In genomic region chr16:88460496-88461169, GRCh38 we compare ENCODE assay signal across 2 cellular contexts.
TF ChIP-seq lines count a peak whose summit lies in the region.

No MANE protein-coding gene starts in this region.

TF ChIP-seq in HepG2, 621 proteins besides CTCF, POLR2A, EP300 and RAD21:
- TF ChIP-seq ZMYM3 (CRISPR knock-in tag; IDR thresholded peaks at IDR 0.05) (peak; percentile 19; the same call in 1 of the 2 replicates), ZNF451 (CRISPR knock-in tag; IDR thresholded peaks at IDR 0.05) (no peak), GABPA (IDR thresholded peaks at IDR 0.05; ENCODE audit: low read depth, low read length) (peak; percentile 3; the same call in 1 of the 2 replicates), GABPA (CRISPR knock-in tag; IDR thresholded peaks at IDR 0.05; ENCODE audit: low read depth) (no peak)

TF ChIP-seq in H1, 55 proteins besides CTCF, POLR2A, EP300 and RAD21:
- TF ChIP-seq GABPA (IDR thresholded peaks at IDR 0.05; ENCODE audit: borderline replicate concordance, insufficient read depth, low read length): no peak
